17 cellular contexts compared by ENCODE assay signal in the genomic region with DNA sequence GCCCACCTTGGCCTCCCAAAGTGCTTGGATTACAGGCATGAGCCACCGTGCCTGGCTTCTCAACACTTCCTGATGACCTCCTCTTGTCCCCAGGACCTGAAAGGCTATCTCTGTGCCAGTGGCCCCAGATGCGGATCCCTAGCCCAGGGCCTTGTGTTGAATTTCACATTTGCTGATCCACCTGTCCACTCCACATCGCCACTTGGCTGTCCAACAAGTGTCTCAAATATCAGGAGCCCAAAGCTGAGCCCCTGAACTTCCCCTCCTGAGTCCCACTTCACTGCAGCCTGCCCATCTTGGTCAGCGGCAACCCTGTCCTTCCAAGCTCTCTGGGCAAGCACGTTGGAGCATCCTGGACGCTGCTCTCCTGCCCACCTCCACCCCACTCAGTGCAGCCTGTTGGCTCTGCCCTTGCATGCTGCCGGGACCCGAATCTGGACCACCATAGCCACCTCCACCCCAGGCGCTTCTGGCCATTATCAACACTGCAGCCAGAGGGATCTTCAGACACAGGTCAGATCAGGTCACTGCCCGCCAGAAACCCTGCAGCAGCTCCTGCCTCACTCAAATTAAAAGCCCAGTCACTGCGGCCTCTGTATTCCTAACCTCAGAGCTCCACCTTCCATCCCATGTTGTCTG.
A peak's percentile ranks its signal among the peaks of the same experiment; 100 is the strongest.
DNase-seq lines count a peak whose midpoint lies in the region; ATAC-seq and TF ChIP-seq lines count a peak whose summit lies in the region.
"Had no signal": no experiment of that assay in that cellular context is flagged by ENCODE, and none has a peak within 500 bp of the region (broad histone marks: within the 10 kb centered on the region; RNA-seq: fewer than 3 reads in every experiment).

No MANE protein-coding gene starts in this region.

- no peak for ATAC-seq in left lobe of liver
- no peak for ATAC-seq in GM21390 (IDR thresholded peaks at IDR 0.05; ENCODE audit: unreplicated experiment)
- ATAC-seq in activated T-helper 17 cell treated with anti-CD3 and anti-CD28 coated beads, Interleukin-2, amount 50 U/mL, for 72 hours (replicated peaks): no peak
- ATAC-seq in HG03045 (IDR thresholded peaks at IDR 0.05; ENCODE audit: unreplicated experiment): no peak
- ATAC-seq: GM23338, T-cell had no signal

- no peak overlapping the region for H3K4me3 Mint-ChIP-seq in activated T-helper 17 cell treated with anti-CD3 and anti-CD28 coated beads, Interleukin-2, amount 50 U/mL, for 72 hours
- H3K4me3 Mint-ChIP-seq: GM23338, nephron progenitor cell, T-cell had no signal

- peaks cover 18% of the 10 kb centered on the region for H3K27me3 Mint-ChIP-seq in activated T-helper 17 cell treated with anti-CD3 and anti-CD28 coated beads, Interleukin-2, amount 50 U/mL, for 72 hours

- H3K4me1 Mint-ChIP-seq in activated T-helper 17 cell treated with anti-CD3 and anti-CD28 coated beads, Interleukin-2, amount 50 U/mL, for 72 hours: no peaks in the 10 kb centered on the region
- H3K4me1 Mint-ChIP-seq: nephron progenitor cell, T-cell had no signal

- no peaks in the 10 kb centered on the region for H3K36me3 Mint-ChIP-seq in activated T-helper 17 cell treated with anti-CD3 and anti-CD28 coated beads, Interleukin-2, amount 50 U/mL, for 72 hours (ENCODE audit: low read depth)
- H3K36me3 Mint-ChIP-seq: T-cell had no signal

- H3K36me3 ChIP-seq in H7 (replicated peaks; ENCODE audit: control insufficient read depth, insufficient read depth, low read length) (no peaks in the 10 kb centered on the region), WERI-Rb-1 (no peaks in the 10 kb centered on the region)
- H3K36me3 ChIP-seq: thyroid gland had no signal

- TF ChIP-seq CTCF in WERI-Rb-1 (IDR thresholded peaks at IDR 0.05; ENCODE audit: low read depth, low read length): no peak

- H3K27ac Mint-ChIP-seq in activated T-helper 17 cell treated with anti-CD3 and anti-CD28 coated beads, Interleukin-2, amount 50 U/mL, for 72 hours: no peak overlapping the region
- H3K27ac Mint-ChIP-seq: GM23338, nephron progenitor cell, T-cell had no signal

- H3K9me3 ChIP-seq in WERI-Rb-1 (ENCODE audit: severe bottlenecking): no peaks in the 10 kb centered on the region
- H3K9me3 ChIP-seq: thyroid gland had no signal

- H3K27me3 ChIP-seq in H7 (ENCODE audit: control insufficient read depth, insufficient read depth, low read length) (no peaks in the 10 kb centered on the region), WERI-Rb-1 (ENCODE audit: insufficient read depth, low read depth, severe bottlenecking) (no peaks in the 10 kb centered on the region)
- H3K27me3 ChIP-seq: thyroid gland had no signal

- DNase-seq in H7 (peak; percentile 8), WERI-Rb-1 (peak; percentile 4), left lobe of liver (ENCODE audit: low spot score) (peak; percentile 19)
- peak; percentile 8 for DNase-seq in stimulated activated CD8-positive, alpha-beta memory T cell treated with anti-CD3 and anti-CD28 coated beads, Interleukin-4, amount 100 ng/mL, for 48 hours
- DNase-seq: activated CD4-positive, alpha-beta T cell treated with anti-CD3 and anti-CD28 coated beads, Interleukin-2, amount 50 U/mL, for 1 hour; activated T-cell treated with anti-CD3 and anti-CD28 coated beads, Interleukin-2, amount 50 U/mL, for 48 hours; erythroblast; NCI-H1092 treated with DMSO at 0.1 percent for 48 hours; NCI-H2081; NCI-H510A; nephron progenitor cell; thyroid gland had no signal

- H3K4me3 ChIP-seq in H7 (ENCODE audit: insufficient read depth, low read depth, low read length): no peak overlapping the region
- H3K4me3 ChIP-seq in WERI-Rb-1 (ENCODE audit: low read depth, low read length): no peak overlapping the region
- H3K4me3 ChIP-seq: GM23338, thyroid gland had no signal

- no peaks in the 10 kb centered on the region for H3K9me3 Mint-ChIP-seq in activated T-helper 17 cell treated with anti-CD3 and anti-CD28 coated beads, Interleukin-2, amount 50 U/mL, for 72 hours

- no peak overlapping the region for H3K27ac ChIP-seq in WERI-Rb-1
- H3K27ac ChIP-seq: thyroid gland had no signal
